In genomic region chr9:79812099-79812498, GRCh38 we compare ENCODE assay signal across 10 cellular contexts.
A peak's percentile ranks its signal among the peaks of the same experiment; 100 is the strongest.
DNase-seq lines count a peak whose midpoint lies in the region; ATAC-seq, FAIRE-seq and TF ChIP-seq lines count a peak whose summit lies in the region.
"Had no signal": no experiment of that assay in that cellular context is flagged by ENCODE, and none has a peak within 500 bp of the region (broad histone marks: within the 10 kb centered on the region; RNA-seq: fewer than 3 reads in every experiment).

No MANE protein-coding gene starts in this region.

- CTCF ChIA-PET in naive thymus-derived CD4-positive, alpha-beta T cell (lab: Charles Lee) = no interaction called here

- no peak overlapping the region for H3K9ac ChIP-seq in MM.1S (ENCODE audit: low read length)

- H3K4me1 ChIP-seq in MM.1S (ENCODE audit: low read length) (peaks cover 14% of the 10 kb centered on the region), small intestine (ENCODE audit: control insufficient read depth in 2 of 2, insufficient read depth in 1 of 2, low read depth in 1 of 2, low read length in 1 of 2) (no peaks in the 10 kb centered on the region)
- peaks cover 0 to 9% of the 10 kb centered on the region in 2 donors for H3K4me1 ChIP-seq in naive thymus-derived CD4-positive, alpha-beta T cell (ENCODE audit: control insufficient read depth in 2 of 2, insufficient read depth in 2 of 2, low read length in 2 of 2)

- H3K79me2 ChIP-seq in MM.1S (ENCODE audit: low read length) = no peaks in the 10 kb centered on the region

- H3K9me3 Mint-ChIP-seq in naive thymus-derived CD4-positive, alpha-beta T cell = peaks cover 0 to 2% (median 0%) of the 10 kb centered on the region in 11 donors

- no peaks in the 10 kb centered on the region for H3K36me3 ChIP-seq in MM.1S (replicated peaks; ENCODE audit: insufficient read depth, low read length)
- H3K36me3 ChIP-seq in naive thymus-derived CD4-positive, alpha-beta T cell (ENCODE audit: control insufficient read depth in 2 of 3, insufficient read depth in 3 of 3, low read length in 3 of 3) = no peaks in the 10 kb centered on the region
- no peaks in the 10 kb centered on the region for H3K36me3 ChIP-seq in small intestine (ENCODE audit: control insufficient read depth in 2 of 2, insufficient read depth in 2 of 2, low read length in 2 of 2)

- FAIRE-seq in HTR-8/SVneo (lab: Jason Lieb, UNC) = no peak
- FAIRE-seq in small intestine (lab: Jason Lieb, UNC) = no peak
- FAIRE-seq: GM12892, K562 had no signal

- peak overlapping the region; percentile 61 for H3K4me3 ChIP-seq in MM.1S (ENCODE audit: low read length)
- peak overlapping the region; percentile 27 for H3K4me3 ChIP-seq in naive thymus-derived CD4-positive, alpha-beta T cell (ENCODE audit: low read length)
- H3K4me3 ChIP-seq in small intestine (ENCODE audit: low read depth in 1 of 2, low read length in 2 of 2) = no peak overlapping the region
- H3K4me3 ChIP-seq: K562 had no signal

- peak overlapping the region; percentile 26; the same call in 1 of the 2 replicates for H3K27ac ChIP-seq in MM.1S (ENCODE audit: low read length)
- H3K27ac ChIP-seq in naive thymus-derived CD4-positive, alpha-beta T cell (ENCODE audit: low read depth, low read length) = no peak overlapping the region
- no peak overlapping the region for H3K27ac ChIP-seq in small intestine (ENCODE audit: low read depth in 1 of 2, low read length in 1 of 2)

- POLR2A ChIA-PET in naive thymus-derived CD4-positive, alpha-beta T cell (lab: Charles Lee) = no interaction called here

- H3K27me3 ChIP-seq in MM.1S (replicated peaks; ENCODE audit: insufficient read depth, low read length) = no peaks in the 10 kb centered on the region
- H3K27me3 ChIP-seq in naive thymus-derived CD4-positive, alpha-beta T cell (ENCODE audit: control insufficient read depth in 2 of 2, insufficient read depth in 2 of 2, low read length in 2 of 2) = no peaks in the 10 kb centered on the region
- H3K27me3 ChIP-seq in small intestine (ENCODE audit: control insufficient read depth in 2 of 2, insufficient read depth in 2 of 2, low read length in 2 of 2) = no peaks in the 10 kb centered on the region

- H3K27me3 Mint-ChIP-seq in naive thymus-derived CD4-positive, alpha-beta T cell = peaks cover 0 to 9% (median 0%) of the 10 kb centered on the region in 5 donors

- intact Hi-C loops in naive thymus-derived CD4-positive, alpha-beta T cell (cut with micrococcal nuclease) = loop anchor here (5.0 kb wide), 2 partner anchors 70 to 240 kb away; partner anchors contain the start of gene TLE4 (in 1 of the 2)

- H3F3A ChIP-seq in MM.1S (ENCODE audit: insufficient read depth, low read length) = peaks cover 7% of the 10 kb centered on the region; the same call in 1 of the 2 replicates

- DNase-seq in MM.1S (no peak), HTR-8/SVneo (ENCODE audit: insufficient read length, low spot score) (no peak), GM19240 (ENCODE audit: insufficient read length, low spot score) (no peak), small intestine (no peak)
- no peak for DNase-seq in naive thymus-derived CD4-positive, alpha-beta T cell

- H3K27ac Mint-ChIP-seq in naive thymus-derived CD4-positive, alpha-beta T cell = peak overlapping the region in 8 of 9 donors; percentile 35 to 83 (median 68)

- TF ChIP-seq CTCF in MM.1S (IDR thresholded peaks at IDR 0.05; ENCODE audit: low read length) = no peak

- H3K4me2 ChIP-seq in MM.1S (ENCODE audit: low read depth, low read length) = peak overlapping the region; percentile 82

- H4K20me1 ChIP-seq in MM.1S (ENCODE audit: insufficient read depth, low read length) = no peaks in the 10 kb centered on the region

- peak overlapping the region; percentile 82 for H2AFZ ChIP-seq in MM.1S (ENCODE audit: low read length)

- no peaks in the 10 kb centered on the region for H3K9me2 ChIP-seq in MM.1S (replicated peaks; ENCODE audit: insufficient read depth, low read length)

- peak; percentile 9 for ATAC-seq in GM18520 (IDR thresholded peaks at IDR 0.05; ENCODE audit: unreplicated experiment)
- peak; percentile 8 for ATAC-seq in GM21737 (IDR thresholded peaks at IDR 0.05; ENCODE audit: unreplicated experiment)
- no peak for ATAC-seq in naive thymus-derived CD4-positive, alpha-beta T cell
- no peak for ATAC-seq in GM18858 (IDR thresholded peaks at IDR 0.05; ENCODE audit: unreplicated experiment)
- ATAC-seq: K562 had no signal

- peak overlapping the region; percentile 37 to 95 (median 83) for H3K4me3 Mint-ChIP-seq in naive thymus-derived CD4-positive, alpha-beta T cell

- H3K9me3 ChIP-seq in MM.1S (replicated peaks; ENCODE audit: insufficient read depth, low read length) (no peaks in the 10 kb centered on the region), small intestine (ENCODE audit: control insufficient read depth, low read depth) (no peaks in the 10 kb centered on the region)
- H3K9me3 ChIP-seq in naive thymus-derived CD4-positive, alpha-beta T cell (ENCODE audit: control insufficient read depth in 2 of 3, low read length in 3 of 3) = no peaks in the 10 kb centered on the region

- peaks cover 0 to 3% (median 0%) of the 10 kb centered on the region in 5 donors for H3K36me3 Mint-ChIP-seq in naive thymus-derived CD4-positive, alpha-beta T cell

- peaks cover 17 to 46% (median 31%) of the 10 kb centered on the region in 7 donors for H3K4me1 Mint-ChIP-seq in naive thymus-derived CD4-positive, alpha-beta T cell

- 53 to 65% (median 62%) methylated on average over 3 of the region's 3 CpGs for WGBS in small intestine, 3 donors

Comparison
In these comparisons a context has a peak if more than half of its experiments do, and no peak if none do; other contexts are left out.
1. ATAC-seq: peak in GM18520 (single experiment) and GM21737 (single experiment); none in naive thymus-derived CD4-positive, alpha-beta T cell (single experiment) and GM18858 (single experiment).
2. H3K4me3 ChIP-seq: peak in MM.1S (single experiment) and naive thymus-derived CD4-positive, alpha-beta T cell (single experiment); none in small intestine (0 of 2).